2 cellular contexts compared by ENCODE assay signal in genomic region chr1:179848233-179848632, GRCh38.
TF ChIP-seq lines count a peak whose summit lies in the region.

No MANE protein-coding gene starts in this region.

TF ChIP-seq in HepG2, 621 proteins besides CTCF, POLR2A, EP300 and RAD21:
- TF ChIP-seq MAFK (conservative IDR thresholded peaks at IDR 0.05 in 1 of 2, IDR thresholded peaks at IDR 0.05 in 1 of 2; ENCODE audit: low read length in 2 of 2): peak; percentile 31 to 74; a peak in 3 of 4 replicates
- TF ChIP-seq MAFF (IDR thresholded peaks at IDR 0.05; ENCODE audit: low read depth, low read length): peak; percentile 49; the same call in 1 of the 2 replicates
- no peak for TF ChIP-seq MXI1 (IDR thresholded peaks at IDR 0.05; ENCODE audit: borderline replicate concordance, low read depth, low read length)
- no peak for TF ChIP-seq IKZF1 (IDR thresholded peaks at IDR 0.05)
- TF ChIP-seq ZNF747 (CRISPR knock-in tag; IDR thresholded peaks at IDR 0.05; ENCODE audit: borderline replicate concordance): no peak

TF ChIP-seq in K562, 482 proteins besides CTCF, POLR2A, EP300 and RAD21:
- TF ChIP-seq ZNF316 (IDR thresholded peaks at IDR 0.05) (peak; percentile 50; the same call in 1 of the 2 replicates), MAFK (IDR thresholded peaks at IDR 0.05; ENCODE audit: low read length) (peak; percentile 18; the same call in 1 of the 2 replicates), C11orf30 (IDR thresholded peaks at IDR 0.05; ENCODE audit: low read depth) (peak; percentile 32; the same call in 1 of the 2 replicates), ZZZ3 (IDR thresholded peaks at IDR 0.05) (no peak), MAFF (IDR thresholded peaks at IDR 0.05; ENCODE audit: low read length) (peak; percentile 46; the same call in 1 of the 2 replicates), ZBTB26 (CRISPR knock-in tag; IDR thresholded peaks at IDR 0.05) (no peak), MAFG (tag; conservative IDR thresholded peaks at IDR 0.05) (peak; percentile 24; the same call in 1 of the 2 replicates)
